ENCODE assay signal across 7 cellular contexts in genomic region chr20:17959257-17959627, GRCh38. TPM values are rescaled to one million over a fixed set of nuclear protein-coding genes. Genes with fewer than 3 reads are reported as not detected.
DNase-seq lines count a peak whose midpoint lies in the region; ATAC-seq and TF ChIP-seq lines count a peak whose summit lies in the region.

No MANE protein-coding gene starts in this region.

- no peaks in the 10 kb centered on the region for H3K27me3 Mint-ChIP-seq in endodermal cell (ENCODE audit: insufficient read depth)

- ATAC-seq in GM19043 (IDR thresholded peaks at IDR 0.05; ENCODE audit: low read depth, unreplicated experiment) (peak; percentile 35), HG03521 (IDR thresholded peaks at IDR 0.05; ENCODE audit: unreplicated experiment) (no peak), HG03039 (IDR thresholded peaks at IDR 0.05; ENCODE audit: unreplicated experiment) (no peak)

- H3K36me3 ChIP-seq in KMS-11 (ENCODE audit: insufficient read depth) (peaks cover 2% of the 10 kb centered on the region; the same call in 1 of the 2 replicates), endodermal cell (ENCODE audit: control insufficient read depth, insufficient read depth, low read length) (peaks cover 71% of the 10 kb centered on the region), skeletal muscle tissue (ENCODE audit: control insufficient read depth in 3 of 3, insufficient read depth in 3 of 3, low read length in 3 of 3) (peaks cover 2 to 20% (median 9%) of the 10 kb centered on the region in 3 donors)

- DNase-seq in endodermal cell, result no peak
- DNase-seq in C1 segment of cervical spinal cord (lab: John Stamatoyannopoulos, UW), result no peak

- peaks cover 63% of the 10 kb centered on the region for H3K4me1 Mint-ChIP-seq in endodermal cell

- H3K4me3 Mint-ChIP-seq in endodermal cell, result no peak overlapping the region

- peaks cover 63% of the 10 kb centered on the region for H3K36me3 Mint-ChIP-seq in endodermal cell (ENCODE audit: low read depth)

- peak overlapping the region; percentile 39; the same call in 1 of the 2 replicates for H3K27ac ChIP-seq in KMS-11
- H3K27ac ChIP-seq in endodermal cell (ENCODE audit: low read depth, low read length), result no peak overlapping the region
- H3K27ac ChIP-seq in skeletal muscle tissue (ENCODE audit: low read depth, low read length), result peak overlapping the region; percentile 41

- peak overlapping the region; percentile 2; the same call in 1 of the 2 replicates for H3K4me2 ChIP-seq in KMS-11

- peaks cover 70% of the 10 kb centered on the region for H4K20me1 ChIP-seq in KMS-11 (ENCODE audit: insufficient read depth)

- H3K4me1 ChIP-seq in KMS-11 (ENCODE audit: low read depth, poor library complexity, severe bottlenecking) (peaks cover 77% of the 10 kb centered on the region), endodermal cell (ENCODE audit: control insufficient read depth, insufficient read depth, low read length) (peaks cover 29% of the 10 kb centered on the region), skeletal muscle tissue (ENCODE audit: control insufficient read depth in 3 of 3, insufficient read depth in 3 of 3, low read length in 3 of 3) (peaks cover 35 to 53% (median 48%) of the 10 kb centered on the region in 3 donors)

- no peaks in the 10 kb centered on the region for H3K9me3 Mint-ChIP-seq in endodermal cell

- H3K4me3 ChIP-seq in KMS-11 (IDR thresholded peaks at IDR 0.05; ENCODE audit: insufficient read depth, low read depth, low read length), result no peak overlapping the region
- peak overlapping the region; percentile 22 for H3K4me3 ChIP-seq in endodermal cell (ENCODE audit: low read length)
- no peak overlapping the region for H3K4me3 ChIP-seq in skeletal muscle tissue (ENCODE audit: low read length in 3 of 3)

- H3K79me2 ChIP-seq in KMS-11 (ENCODE audit: insufficient read depth, low read depth), result peaks cover 100% of the 10 kb centered on the region

- 90% methylated on average over 4 of the region's 5 CpGs; no CpG with 5 or more reads in 1 of the 2 experiments for WGBS in endodermal cell (ENCODE audit: insufficient coverage in 1 of 2, insufficient read length in 1 of 2), 2 experiments

- no peaks in the 10 kb centered on the region for H3K27me3 ChIP-seq in KMS-11 (ENCODE audit: insufficient read depth, low read depth)
- H3K27me3 ChIP-seq in endodermal cell (ENCODE audit: control insufficient read depth, insufficient read depth, low read length, poor library complexity, severe bottlenecking), result no peaks in the 10 kb centered on the region
- H3K27me3 ChIP-seq in skeletal muscle tissue (ENCODE audit: control insufficient read depth in 3 of 3, insufficient read depth in 3 of 3, low read length in 3 of 3), result no peaks in the 10 kb centered on the region

- no peak overlapping the region for H2AFZ ChIP-seq in KMS-11 (ENCODE audit: low read depth)

- H3K9me3 ChIP-seq in endodermal cell (ENCODE audit: control insufficient read depth, low read length) (no peaks in the 10 kb centered on the region), skeletal muscle tissue (ENCODE audit: control insufficient read depth in 3 of 3, low read length in 3 of 3) (no peaks in the 10 kb centered on the region)

- H3K9ac ChIP-seq in KMS-11 (no peak overlapping the region), endodermal cell (ENCODE audit: extremely low read depth, low read length, poor library complexity, severe bottlenecking) (no peak overlapping the region), skeletal muscle tissue (ENCODE audit: low read depth in 1 of 3, low read length in 3 of 3) (no peak overlapping the region)

- H3K27ac Mint-ChIP-seq in endodermal cell, result peak overlapping the region; percentile 83

- TF ChIP-seq CTCF in KMS-11 (conservative IDR thresholded peaks at IDR 0.05; ENCODE audit: low read depth, low read length), result no peak
- no peak for TF ChIP-seq CTCF in endodermal cell (conservative IDR thresholded peaks at IDR 0.05)

RNA-seq across cellular contexts. Expression of gene SNX5, which starts 9.4 kb away (rescaled TPM):
- total RNA-seq in endodermal cell (100 to 1,000 TPM; 170 to 171 TPM), skeletal muscle tissue (95.0 TPM)
- 124 TPM for polyA plus RNA-seq in endodermal cell (2013, experiment 1 of 2)
- 121 TPM for polyA plus RNA-seq in endodermal cell (2013, experiment 2 of 2)

RNA-seq across cellular contexts. Expression of gene MGME1, which starts 9.6 kb away (rescaled TPM):
- total RNA-seq in endodermal cell (10 to 100 TPM; 31.2 to 36.7 TPM), skeletal muscle tissue (6.8 TPM)
- 36.9 TPM for polyA plus RNA-seq in endodermal cell (2013, experiment 1 of 2)
- 32.9 TPM for polyA plus RNA-seq in endodermal cell (2013, experiment 2 of 2)
